Comparison of ENCODE assay signal across 8 cellular contexts in the genomic region with DNA sequence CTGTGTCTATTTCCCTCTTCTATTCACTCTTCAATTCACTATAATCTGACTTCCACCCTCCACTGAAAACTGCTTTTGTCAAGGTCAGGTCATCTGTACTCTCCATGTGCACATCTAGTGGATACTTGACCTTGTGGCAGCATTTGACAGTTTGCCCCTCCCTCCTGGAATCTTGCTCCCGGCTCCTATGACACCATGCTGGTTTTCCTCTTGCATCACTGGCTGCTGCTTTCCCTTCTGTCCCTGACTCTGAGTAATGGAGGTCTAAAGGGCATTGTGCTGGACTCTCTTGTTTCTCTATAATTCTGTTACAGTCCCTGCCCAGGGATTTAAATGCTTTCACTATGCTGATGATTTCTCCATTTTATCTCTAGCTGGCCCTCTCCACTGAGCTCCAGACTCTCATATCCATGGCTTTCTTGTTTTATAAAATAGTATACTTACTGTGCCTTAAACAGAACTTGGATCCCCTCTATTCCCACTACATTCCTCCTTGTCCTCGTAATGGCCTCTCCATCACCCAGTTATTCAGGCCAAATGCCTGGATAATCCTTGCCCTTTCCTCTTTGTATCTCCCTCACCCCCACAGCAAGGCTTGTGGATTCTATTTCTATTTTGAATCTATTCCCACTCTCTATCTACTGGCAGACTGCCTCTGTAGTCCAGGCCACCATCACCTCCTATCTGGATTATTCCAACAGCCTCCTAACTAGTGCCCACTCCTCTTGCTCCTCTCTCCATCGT. TPM values are rescaled to one million over a fixed set of nuclear protein-coding genes. Genes with fewer than 3 reads are reported as not detected.
DNase-seq lines count a peak whose midpoint lies in the region; ATAC-seq and TF ChIP-seq lines count a peak whose summit lies in the region.

No MANE protein-coding gene starts in this region.

- 26% methylated on average over 3 of the region's 3 CpGs for WGBS in right cardiac atrium
- WGBS in smooth muscle cell (ENCODE audit: low lambda C conversion rate), result 59% methylated on average over 3 of the region's 3 CpGs

- H3K9ac ChIP-seq in adipocyte (ENCODE audit: low read length) (peak overlapping the region; percentile 71), smooth muscle cell (ENCODE audit: low read depth) (no peak overlapping the region)

- POLR2A ChIA-PET in HEK293T (lab: Yijun Ruan, JAX), result interaction anchor here (1.7 kb wide), 1 partner anchor 10 kb away, joined by 4 read pairs; no protein-coding TSS in a partner anchor
- POLR2A ChIA-PET in activated CD4-positive, alpha-beta memory T cell treated with anti-CD3 and anti-CD28 coated beads, Interleukin-2, amount 10 ng/mL, durations not matched to agents 7 days and 5 days (lab: Charles Lee), result no interaction called here

- no peak overlapping the region for H3K4me2 ChIP-seq in smooth muscle cell

- H3K27me3 ChIP-seq in adipocyte (replicated peaks; ENCODE audit: control insufficient read depth, insufficient read depth, low read length) (no peaks in the 10 kb centered on the region), right cardiac atrium (ENCODE audit: control insufficient read depth, insufficient read depth) (no peaks in the 10 kb centered on the region), smooth muscle cell (ENCODE audit: low read depth) (no peaks in the 10 kb centered on the region)

- peaks cover 33% of the 10 kb centered on the region for H3K4me1 ChIP-seq in adipocyte (ENCODE audit: control insufficient read depth, insufficient read depth, low read length)
- H3K4me1 ChIP-seq in right cardiac atrium (ENCODE audit: control insufficient read depth, insufficient read depth, low read length), result no peaks in the 10 kb centered on the region
- H3K4me1 ChIP-seq in smooth muscle cell (ENCODE audit: low read depth), result peaks cover 5% of the 10 kb centered on the region

- no peak overlapping the region for H3K4me3 Mint-ChIP-seq in activated CD4-positive, alpha-beta memory T cell treated with anti-CD3 and anti-CD28 coated beads, Interleukin-2, amount 10 ng/mL, durations not matched to agents 7 days and 5 days

- ATAC-seq in right cardiac atrium (peak; percentile 93), GM21737 (IDR thresholded peaks at IDR 0.05; ENCODE audit: unreplicated experiment) (no peak)

- H3K9me3 ChIP-seq in adipocyte (ENCODE audit: control insufficient read depth, low read length) (no peaks in the 10 kb centered on the region), right cardiac atrium (ENCODE audit: control insufficient read depth, low read length) (no peaks in the 10 kb centered on the region), smooth muscle cell (replicated peaks; ENCODE audit: low read depth) (no peaks in the 10 kb centered on the region)

- no peaks in the 10 kb centered on the region for H3K9me3 Mint-ChIP-seq in activated CD4-positive, alpha-beta memory T cell treated with anti-CD3 and anti-CD28 coated beads, Interleukin-2, amount 10 ng/mL, durations not matched to agents 7 days and 5 days

- no peak overlapping the region for H3K27ac Mint-ChIP-seq in activated CD4-positive, alpha-beta memory T cell treated with anti-CD3 and anti-CD28 coated beads, Interleukin-2, amount 10 ng/mL, durations not matched to agents 7 days and 5 days

- DNase-seq in HEK293T (ENCODE audit: extremely low spot score), result peak; percentile 25
- peak; percentile 90 for DNase-seq in adipocyte (ENCODE audit: low read depth)
- DNase-seq in right cardiac atrium, result peak; percentile 67 to 80 (median 74)
- DNase-seq in smooth muscle cell (lab: John Stamatoyannopoulos, UW; ENCODE audit: unreplicated experiment), result no peak
- no peak for DNase-seq in activated CD4-positive, alpha-beta T cell treated with anti-CD3 and anti-CD28 coated beads for 48 hours
- DNase-seq in activated CD4-positive, alpha-beta memory T cell treated with anti-CD3 and anti-CD28 coated beads, Interleukin-2, amount 10 ng/mL, durations not matched to agents 7 days and 5 days, result no peak
- DNase-seq in stimulated activated CD4-positive, alpha-beta T cell treated with anti-CD3 and anti-CD28 coated beads, Interleukin-12 subunit alpha, Interleukin-12 subunit beta, amount 100 ng/mL, for 4 hours, result no peak

- H4K20me1 ChIP-seq in smooth muscle cell (ENCODE audit: low read depth), result peaks cover 61% of the 10 kb centered on the region

- peaks cover 17% of the 10 kb centered on the region for H3K36me3 Mint-ChIP-seq in activated CD4-positive, alpha-beta memory T cell treated with anti-CD3 and anti-CD28 coated beads, Interleukin-2, amount 10 ng/mL, durations not matched to agents 7 days and 5 days (ENCODE audit: low read depth)

- H3K79me2 ChIP-seq in smooth muscle cell (ENCODE audit: low read depth), result peaks cover 10% of the 10 kb centered on the region

- H3K36me3 ChIP-seq in adipocyte (ENCODE audit: control insufficient read depth, insufficient read depth, low read length, severe bottlenecking) (peaks cover 18% of the 10 kb centered on the region), smooth muscle cell (ENCODE audit: low read depth) (no peaks in the 10 kb centered on the region)

- no peaks in the 10 kb centered on the region for H3K27me3 Mint-ChIP-seq in activated CD4-positive, alpha-beta memory T cell treated with anti-CD3 and anti-CD28 coated beads, Interleukin-2, amount 10 ng/mL, durations not matched to agents 7 days and 5 days

- no peak overlapping the region for H2AFZ ChIP-seq in smooth muscle cell (ENCODE audit: low read depth)

- H3K4me3 ChIP-seq in adipocyte (ENCODE audit: low read length) (peak overlapping the region; percentile 65), right cardiac atrium (ENCODE audit: low read length) (no peak overlapping the region), smooth muscle cell (no peak overlapping the region)

- H3K4me1 Mint-ChIP-seq in activated CD4-positive, alpha-beta memory T cell treated with anti-CD3 and anti-CD28 coated beads, Interleukin-2, amount 10 ng/mL, durations not matched to agents 7 days and 5 days, result peaks cover 1% of the 10 kb centered on the region

- H3K27ac ChIP-seq in right cardiac atrium (ENCODE audit: low read length) (peak overlapping the region; percentile 87), smooth muscle cell (ENCODE audit: low read depth) (peak overlapping the region; percentile 17)

- intact Hi-C loops in right cardiac atrium (cut with DNase I), result no loop called here

- TF ChIP-seq CTCF in smooth muscle cell (IDR thresholded peaks at IDR 0.05; ENCODE audit: borderline replicate concordance, insufficient read depth, poor library complexity, severe bottlenecking), result no peak

- CTCF ChIA-PET in HEK293T (lab: Yijun Ruan, JAX), result interaction anchor here (0.6 kb wide), 1 partner anchor 96 kb away, joined by 3 read pairs; no protein-coding TSS in a partner anchor
- CTCF ChIA-PET in activated CD4-positive, alpha-beta memory T cell treated with anti-CD3 and anti-CD28 coated beads, Interleukin-2, amount 10 ng/mL, durations not matched to agents 7 days and 5 days (lab: Charles Lee), result no interaction called here

- no peaks in the 10 kb centered on the region for H3F3A ChIP-seq in smooth muscle cell (ENCODE audit: low read depth)

TF ChIP-seq in HEK293T, 16 proteins besides CTCF, POLR2A, EP300 and RAD21:
- TF ChIP-seq ZNF384 (IDR thresholded peaks at IDR 0.05), result no peak
- TF ChIP-seq CTBP1 (IDR thresholded peaks at IDR 0.05; ENCODE audit: borderline replicate concordance), result no peak
- TF ChIP-seq HDGF (IDR thresholded peaks at IDR 0.05; ENCODE audit: borderline replicate concordance), result no peak
- TF ChIP-seq NFRKB (IDR thresholded peaks at IDR 0.05), result no peak
- no peak for TF ChIP-seq ELF4 (IDR thresholded peaks at IDR 0.05)
- no peak; the same call in 1 of the 2 replicates for TF ChIP-seq PKNOX1 (IDR thresholded peaks at IDR 0.05)
- no peak for TF ChIP-seq TARDBP (IDR thresholded peaks at IDR 0.05)
- TF ChIP-seq FOXA1 (IDR thresholded peaks at IDR 0.05), result no peak
- TF ChIP-seq LEF1 (IDR thresholded peaks at IDR 0.05; ENCODE audit: borderline replicate concordance), result no peak
- no peak for TF ChIP-seq SUZ12 (IDR thresholded peaks at IDR 0.05)
- TF ChIP-seq FOXM1 (IDR thresholded peaks at IDR 0.05; ENCODE audit: borderline replicate concordance), result no peak
- TF ChIP-seq ARNT (IDR thresholded peaks at IDR 0.05), result no peak
- TF ChIP-seq L3MBTL2 (conservative IDR thresholded peaks at IDR 0.05), result no peak
- no peak for TF ChIP-seq FOXK2 (IDR thresholded peaks at IDR 0.05)

RNA-seq across cellular contexts. Expression of gene PODN, which starts 36.8 kb away (rescaled TPM):
- 10 to 100 TPM; 36.5 to 62.4 (median 48.9) TPM for total RNA-seq in right cardiac atrium
- polyA plus RNA-seq in right cardiac atrium, result 40.7 TPM
- total RNA-seq in smooth muscle cell, result 0.27 TPM in 1 of 2 replicates, not detected in the other
- polyA plus RNA-seq in smooth muscle cell, result 0.45 and 1.1 TPM in 2 replicates
- total RNA-seq in activated CD4-positive, alpha-beta memory T cell treated with anti-CD3 and anti-CD28 coated beads, Interleukin-2, amount 10 ng/mL, durations not matched to agents 7 days and 5 days, result not detected

Comparison
In these comparisons a context has a peak if more than half of its experiments do, and no peak if none do; other contexts are left out.
1. DNase-seq: peak in HEK293T (single experiment), adipocyte (single experiment) and right cardiac atrium (3 of 3); none in smooth muscle cell (single experiment), activated CD4-positive, alpha-beta T cell treated with anti-CD3 and anti-CD28 coated beads for 48 hours (single experiment), activated CD4-positive, alpha-beta memory T cell treated with anti-CD3 and anti-CD28 coated beads, Interleukin-2, amount 10 ng/mL, durations not matched to agents 7 days and 5 days (single experiment) and stimulated activated CD4-positive, alpha-beta T cell treated with anti-CD3 and anti-CD28 coated beads, Interleukin-12 subunit alpha, Interleukin-12 subunit beta, amount 100 ng/mL, for 4 hours (single experiment).
2. RNA of gene PODN, which starts 36.8 kb away (total RNA-seq): 36.5 to 62.4 TPM in right cardiac atrium; 0.27 TPM in smooth muscle cell and not detected in activated CD4-positive, alpha-beta memory T cell treated with anti-CD3 and anti-CD28 coated beads, Interleukin-2, amount 10 ng/mL, durations not matched to agents 7 days and 5 days; every median in the first group is over 10 times any median in the second.